8 cellular contexts compared by ENCODE assay signal in the genomic region with DNA sequence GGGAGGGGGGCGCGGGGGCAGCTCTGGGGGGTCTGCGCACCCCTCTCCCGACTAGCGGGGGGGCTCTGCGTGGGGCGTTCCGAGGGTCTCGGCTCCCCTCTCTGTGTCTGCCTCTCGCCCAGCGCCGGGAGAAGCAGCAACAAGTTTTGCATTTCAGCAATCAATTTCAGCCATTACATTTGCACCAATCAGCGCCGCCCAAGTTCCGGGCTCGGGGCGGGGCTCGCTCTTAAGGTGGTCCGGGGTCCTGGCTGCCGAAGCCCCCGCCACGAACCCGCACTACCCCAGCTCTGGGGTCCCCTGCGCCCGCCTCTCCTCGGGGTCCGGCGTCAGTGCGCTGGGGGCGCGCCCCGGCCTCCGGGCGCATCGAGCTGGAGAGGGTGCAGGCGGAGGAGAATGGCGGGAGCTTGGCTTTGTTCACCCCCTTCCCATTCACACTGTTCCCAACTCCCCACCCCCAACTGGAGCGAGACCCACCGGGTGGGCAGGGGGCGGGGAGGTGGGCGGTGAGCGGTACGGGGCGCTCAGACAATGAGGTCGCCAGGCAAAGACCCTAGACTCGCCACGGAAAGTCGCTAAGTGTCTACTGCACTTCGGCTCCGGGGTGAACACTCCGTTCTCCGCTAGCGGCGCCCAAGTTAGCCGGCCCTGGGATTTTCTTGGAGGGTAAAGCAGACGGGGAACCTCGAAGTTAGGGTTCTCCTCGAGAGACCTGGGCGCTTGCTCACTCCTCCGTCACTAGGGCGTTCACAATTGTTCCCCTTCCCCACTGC. TPM values are rescaled to one million over a fixed set of nuclear protein-coding genes. Genes with fewer than 3 reads are reported as not detected.
DNase-seq lines count a peak whose midpoint lies in the region; ATAC-seq and TF ChIP-seq lines count a peak whose summit lies in the region.

MN1 (minus strand) TSS at position 141 of the 773 bp plus-strand sequence. CDS start 1,213 bp downstream, outside the sequence.

- no peaks in the 10 kb centered on the region for H3K36me3 ChIP-seq in BJ (ENCODE audit: control insufficient read depth, insufficient read depth, low read length)

- peaks cover 4% of the 10 kb centered on the region; the same call in 1 of the 2 replicates for H3K27me3 ChIP-seq in BJ (ENCODE audit: control insufficient read depth, insufficient read depth, low read length)

- POLR2A ChIA-PET in BJ (lab: Charles Lee) = interaction anchor here (0.6 kb wide), 1 partner anchor 20 kb away, joined by 3 read pairs; no protein-coding TSS in a partner anchor

- H3K4me3 ChIP-seq in BJ (ENCODE audit: low read depth, low read length) (peak within 1 kb of the TSS; percentile 77), epithelial cell of proximal tubule (ENCODE audit: low read depth, low read length) (peak within 1 kb of the TSS; percentile 60)

- DNase-seq in BJ (ENCODE audit: low read depth) (no peak), LHCN-M2 (ENCODE audit: low read depth) (peak; percentile 22), activated T-cell treated with anti-CD3 and anti-CD28 coated beads for 4 hours (peak; percentile 41), epithelial cell of proximal tubule (ENCODE audit: low read depth) (no peak), midbrain (lab: John Stamatoyannopoulos, UW) (peak; percentile 58)
- DNase-seq in stimulated activated CD8-positive, alpha-beta memory T cell treated with anti-CD3 and anti-CD28 coated beads, Interleukin-4, amount 100 ng/mL, for 24 hours (ENCODE audit: low read depth) = peak; percentile 36

- CTCF ChIA-PET in BJ (lab: Yijun Ruan, JAX) = interaction anchor here (1.2 to 3.8 kb wide), 2 partner anchors 396 to 411 kb away, joined by 3 to 21 read pairs; no protein-coding TSS in a partner anchor

- TF ChIP-seq CTCF in BJ (IDR thresholded peaks at IDR 0.05; ENCODE audit: insufficient read depth, low read depth, low read length) (peak; percentile 17; the same call in 1 of the 2 replicates), epithelial cell of proximal tubule (conservative IDR thresholded peaks at IDR 0.05; ENCODE audit: low read depth, low read length) (no peak)

- ATAC-seq in HG02884 (IDR thresholded peaks at IDR 0.05; ENCODE audit: unreplicated experiment) = no peak
- no peak for ATAC-seq in GM18909 (IDR thresholded peaks at IDR 0.05; ENCODE audit: poor library complexity, unreplicated experiment)

RNA-seq across cellular contexts. Expression of gene MN1, which starts in this region (rescaled TPM):
- 0.53 and 1.3 TPM in 2 replicates for polyA plus RNA-seq in BJ (2011; rRNA removed)
- polyA minus RNA-seq in BJ (2011; rRNA and poly(A)+ RNA removed) = 0.66 and 2.0 TPM in 2 replicates
- 0.11 and 0.51 TPM in 2 replicates for total RNA-seq in LHCN-M2 (2014; rRNA removed)
- polyA plus RNA-seq in LHCN-M2 (2012) = 0.80 TPM
- total RNA-seq in epithelial cell of proximal tubule = 0.06 and 2.1 TPM in 2 replicates

Comparison
In these comparisons a context has a peak if more than half of its experiments do, and no peak if none do; other contexts are left out.
1. Peak in DNase-seq in LHCN-M2; RNA of the gene not detected or under 1 TPM.
2. DNase-seq: peak in activated T-cell treated with anti-CD3 and anti-CD28 coated beads for 4 hours (single experiment), midbrain (single experiment) and stimulated activated CD8-positive, alpha-beta memory T cell treated with anti-CD3 and anti-CD28 coated beads, Interleukin-4, amount 100 ng/mL, for 24 hours (single experiment); none in BJ (single experiment) and epithelial cell of proximal tubule (single experiment).